Comparison of ENCODE assay signal across 1 cellular context in genomic region chr11:112837162-112837826, GRCh38.
TF ChIP-seq lines count a peak whose summit lies in the region.

No MANE protein-coding gene starts in this region.

TF ChIP-seq in GM23338, 12 proteins besides CTCF, POLR2A, EP300 and RAD21 (continued from another document):
- TF ChIP-seq JUNB (IDR thresholded peaks at IDR 0.05; ENCODE audit: unreplicated experiment) (no peak), NANOG (IDR thresholded peaks at IDR 0.05; ENCODE audit: borderline replicate concordance) (no peak), POLR2AphosphoS5 (IDR thresholded peaks at IDR 0.05; ENCODE audit: low read depth) (no peak), EZH2 (IDR thresholded peaks at IDR 0.05; ENCODE audit: low read depth, unreplicated experiment) (no peak)
